Comparison of ENCODE assay signal across 8 cellular contexts in genomic region chr3:21894459-21895083, GRCh38.
A peak's percentile ranks its signal among the peaks of the same experiment; 100 is the strongest.
DNase-seq lines count a peak whose midpoint lies in the region; ATAC-seq and TF ChIP-seq lines count a peak whose summit lies in the region.

No MANE protein-coding gene starts in this region.

- TF ChIP-seq POLR2A in stomach (IDR thresholded peaks at IDR 0.05), result no peak

- TF ChIP-seq CTCF in SK-N-SH (IDR thresholded peaks at IDR 0.05) (peak; percentile 89), stomach (IDR thresholded peaks at IDR 0.05) (peak in 5 of 7 experiments; percentile 19 to 53 (median 31))

- H3K4me3 ChIP-seq in SK-N-SH (ENCODE audit: low read depth in 2 of 2, low read length in 1 of 2) (no peak overlapping the region; a peak in 1 of 4 replicates), stomach (no peak overlapping the region)

- H3K27me3 ChIP-seq in SK-N-SH (ENCODE audit: insufficient read depth) (no peaks in the 10 kb centered on the region), stomach (no peaks in the 10 kb centered on the region)

- TF ChIP-seq EP300 in SK-N-SH (IDR thresholded peaks at IDR 0.05; ENCODE audit: borderline replicate concordance in 1 of 2, low read depth in 1 of 2, low read length in 1 of 2), result no peak
- no peak for TF ChIP-seq EP300 in stomach (IDR thresholded peaks at IDR 0.05)

- no peaks in the 10 kb centered on the region for H3K36me3 ChIP-seq in SK-N-SH (replicated peaks in 1 of 2; ENCODE audit: control insufficient read depth in 1 of 2, insufficient read depth in 2 of 2, low read length in 1 of 2)
- H3K36me3 ChIP-seq in stomach, result no peaks in the 10 kb centered on the region

- ATAC-seq in HG02885 (IDR thresholded peaks at IDR 0.05; ENCODE audit: poor library complexity, unreplicated experiment) (peak; percentile 48), GM18511 (IDR thresholded peaks at IDR 0.05; ENCODE audit: unreplicated experiment) (no peak)

- H3K27ac ChIP-seq in SK-N-SH (ENCODE audit: low read depth in 2 of 2, low read length in 1 of 2) (no peak overlapping the region; a peak in 1 of 4 replicates), stomach (no peak overlapping the region)

- intact Hi-C loops in stomach (cut with DNase I; ENCODE audit: low total_unique reads), result no loop called here

- H3K4me1 ChIP-seq in SK-N-SH (ENCODE audit: control insufficient read depth in 1 of 2, insufficient read depth in 2 of 2, low read depth in 1 of 2, low read length in 1 of 2) (peaks cover 0 to 5% of the 10 kb centered on the region in 2 experiments; a peak in 2 of 4 replicates), stomach (no peaks in the 10 kb centered on the region)

- DNase-seq in SK-N-SH, result peak; percentile 6
- peak; percentile 2 for DNase-seq in globus pallidus (ENCODE audit: low spot score)
- no peak for DNase-seq in stomach
- no peak for DNase-seq in middle frontal gyrus (ENCODE audit: extremely low spot score, low spot score)
- DNase-seq in activated naive CD4-positive, alpha-beta T cell (lab: John Stamatoyannopoulos, UW), result no peak
- no peak for DNase-seq in occipital lobe (lab: John Stamatoyannopoulos, UW)

- peak; percentile 87 for TF ChIP-seq RAD21 in SK-N-SH (IDR thresholded peaks at IDR 0.05; ENCODE audit: low read length)

- POLR2A ChIA-PET in SK-N-SH (lab: Yijun Ruan, JAX), result no interaction called here

- no peaks in the 10 kb centered on the region for H4K20me1 ChIP-seq in SK-N-SH (ENCODE audit: insufficient read depth)

- no peaks in the 10 kb centered on the region for H3K79me2 ChIP-seq in SK-N-SH (ENCODE audit: insufficient read depth)

- 48% methylated on average over 2 of the region's 2 CpGs for WGBS in SK-N-SH (ENCODE audit: low lambda C conversion rate)
- WGBS in stomach, 5 donors, result 49 to 62% (median 54%) methylated on average over 2 of the region's 2 CpGs

- H3K9ac ChIP-seq in SK-N-SH, result no peak overlapping the region

- no peaks in the 10 kb centered on the region for H3K9me2 ChIP-seq in SK-N-SH

- no peak overlapping the region for H3K4me2 ChIP-seq in SK-N-SH

- no peak overlapping the region for H2AFZ ChIP-seq in SK-N-SH (ENCODE audit: low read depth)

- H3K9me3 ChIP-seq in SK-N-SH, result no peaks in the 10 kb centered on the region
- no peaks in the 10 kb centered on the region for H3K9me3 ChIP-seq in stomach

- peaks cover 6% of the 10 kb centered on the region for H3F3A ChIP-seq in SK-N-SH (replicated peaks; ENCODE audit: insufficient read depth)

- CTCF ChIA-PET in SK-N-SH (lab: Yijun Ruan, JAX), result interaction anchor here (0.6 to 7.3 kb wide), 50 partner anchors 9 to 1669 kb away, joined by 3 to 117 read pairs (median 3); partner anchors contain the start of gene ZNF385D

TF ChIP-seq in SK-N-SH, 30 proteins besides CTCF, POLR2A, EP300 and RAD21:
- TF ChIP-seq SIN3A (IDR thresholded peaks at IDR 0.05; ENCODE audit: borderline replicate concordance, low read depth, low read length) (no peak), SMC3 (IDR thresholded peaks at IDR 0.05; ENCODE audit: low read depth, low read length) (peak; percentile 62), TCF12 (IDR thresholded peaks at IDR 0.05) (no peak), RCOR1 (IDR thresholded peaks at IDR 0.05; ENCODE audit: low read length) (no peak), TEAD4 (IDR thresholded peaks at IDR 0.05; ENCODE audit: borderline replicate concordance, insufficient read depth) (no peak)

Comparison
In these comparisons a context has a peak if more than half of its experiments do, and no peak if none do; other contexts are left out.
1. DNase-seq: peak in SK-N-SH (single experiment) and globus pallidus (single experiment); none in stomach (single experiment), middle frontal gyrus (single experiment), activated naive CD4-positive, alpha-beta T cell (0 of 4) and occipital lobe (single experiment).